In genomic region chr11:134444160-134445108, GRCh38 we compare ENCODE assay signal across 2 cellular contexts. TPM values are rescaled to one million over a fixed set of nuclear protein-coding genes. Genes with fewer than 3 reads are reported as not detected.
"Had no signal": no experiment of that assay in that cellular context is flagged by ENCODE, and none has a peak within 500 bp of the region (broad histone marks: within the 10 kb centered on the region; RNA-seq: fewer than 3 reads in every experiment).

No MANE protein-coding gene starts in this region.

RNA-seq across cellular contexts. Expression of gene B3GAT1, which starts 32.4 kb away (rescaled TPM):
- total RNA-seq: glomerular endothelial cell, smooth muscle cell had no signal
